ENCODE assay signal across 1 cellular context in genomic region chr2:60350791-60351190, GRCh38.
TF ChIP-seq lines count a peak whose summit lies in the region.

No MANE protein-coding gene starts in this region.

TF ChIP-seq in HepG2, 621 proteins besides CTCF, POLR2A, EP300 and RAD21:
- TF ChIP-seq ZNF574 (CRISPR knock-in tag; IDR thresholded peaks at IDR 0.05) = no peak
- 0 out of 2 replicates have a peak, but pooled peaks have one; percentile 21 for TF ChIP-seq MNT (IDR thresholded peaks at IDR 0.05)
